8 cellular contexts compared by ENCODE assay signal in genomic region chr11:32090774-32091370, GRCh38. TPM values are rescaled to one million over a fixed set of nuclear protein-coding genes. Genes with fewer than 3 reads are reported as not detected.
DNase-seq lines count a peak whose midpoint lies in the region; ATAC-seq, FAIRE-seq and TF ChIP-seq lines count a peak whose summit lies in the region.

TSS of gene RCN1 (plus strand) at chr11:32091074. CDS start at chr11:32091197, 123 bp downstream.

- peaks cover 44% of the 10 kb centered on the region for H3K79me2 ChIP-seq in SK-N-SH (ENCODE audit: insufficient read depth)

- DNase-seq in DMS153 treated with DMSO at 0.1 percent for 48 hours (lab: John Stamatoyannopoulos, UW; ENCODE audit: unreplicated experiment) (peak; percentile 13), HTR-8/SVneo (ENCODE audit: insufficient read length, low spot score) (peak; percentile 63), SK-N-SH (peak; percentile 93), amniotic epithelial cell (ENCODE audit: low read depth) (peak; percentile 70), heart right ventricle (peak; percentile 66 to 74), posterior cingulate gyrus (peak in 9 of 10 donors; percentile 22 to 92 (median 49)), NCI-H128 (lab: John Stamatoyannopoulos, UW; ENCODE audit: unreplicated experiment) (no peak)

- H3K36me3 ChIP-seq in SK-N-SH (replicated peaks in 1 of 2; ENCODE audit: control insufficient read depth in 1 of 2, insufficient read depth in 2 of 2, low read length in 1 of 2) (no peaks in the 10 kb centered on the region), heart right ventricle (no peaks in the 10 kb centered on the region)

- intact Hi-C loops in heart right ventricle (cut with DNase I) (loop anchor here in 1 of 10 donors (2.0 to 5.0 kb wide), 2 partner anchors 61 to 82 kb away; no protein-coding TSS in a partner anchor), posterior cingulate gyrus (cut with DNase I) (no loop called here)

- H3K9me3 ChIP-seq in SK-N-SH (no peaks in the 10 kb centered on the region), heart right ventricle (no peaks in the 10 kb centered on the region)

- no peak for TF ChIP-seq RAD21 in SK-N-SH (IDR thresholded peaks at IDR 0.05; ENCODE audit: low read length)

- H2AFZ ChIP-seq in SK-N-SH (ENCODE audit: low read depth) = peak within 1 kb of the TSS; percentile 92

- H3K27me3 ChIP-seq in SK-N-SH (ENCODE audit: insufficient read depth) (no peaks in the 10 kb centered on the region), heart right ventricle (no peaks in the 10 kb centered on the region)

- ATAC-seq in GM21390 (IDR thresholded peaks at IDR 0.05; ENCODE audit: unreplicated experiment) (peak; percentile 48), heart right ventricle (peak; percentile 86 to 95 (median 90))

- no peak for TF ChIP-seq CTCF in SK-N-SH (IDR thresholded peaks at IDR 0.05)
- TF ChIP-seq CTCF in heart right ventricle (IDR thresholded peaks at IDR 0.05) = peak in 1 of 9 donors; percentile 3

- CTCF ChIA-PET in SK-N-SH (lab: Yijun Ruan, JAX) = interaction anchor here (2.2 to 3.4 kb wide), 2 partner anchors 9 to 38 kb away, joined by 5 to 13 read pairs; no protein-coding TSS in a partner anchor

- peak; percentile 16 for FAIRE-seq in HTR-8/SVneo (lab: Jason Lieb, UNC)

- whole genome bisulfite sequencing in SK-N-SH (ENCODE audit: low lambda C conversion rate) = no CpG with 5 or more reads among the region's 69 CpGs
- WGBS in heart right ventricle, 2 donors = 1% methylated on average over 55 of the region's 69 CpGs

- TF ChIP-seq EP300 in SK-N-SH (IDR thresholded peaks at IDR 0.05; ENCODE audit: borderline replicate concordance in 1 of 2, low read depth in 1 of 2, low read length in 1 of 2) = no peak

- H3K4me3 ChIP-seq in SK-N-SH (ENCODE audit: low read depth in 2 of 2, low read length in 1 of 2) (peak within 1 kb of the TSS; percentile 78 to 85), heart right ventricle (peak within 1 kb of the TSS; percentile 58 to 94 (median 79))

- H3K27ac ChIP-seq in SK-N-SH (ENCODE audit: low read depth in 2 of 2, low read length in 1 of 2) (peak within 1 kb of the TSS; percentile 73 to 83), heart right ventricle (peak within 1 kb of the TSS; percentile 49 to 96 (median 90))

- no peaks in the 10 kb centered on the region for H3K9me2 ChIP-seq in SK-N-SH

- H3F3A ChIP-seq in SK-N-SH (replicated peaks; ENCODE audit: insufficient read depth) = peaks cover 4% of the 10 kb centered on the region

- peaks cover 17% of the 10 kb centered on the region for H4K20me1 ChIP-seq in SK-N-SH (ENCODE audit: insufficient read depth)

- H3K4me2 ChIP-seq in SK-N-SH = peak within 1 kb of the TSS; percentile 88

- H3K4me1 ChIP-seq in SK-N-SH (ENCODE audit: control insufficient read depth in 1 of 2, insufficient read depth in 2 of 2, low read depth in 1 of 2, low read length in 1 of 2) = peaks cover 9 to 39% of the 10 kb centered on the region in 2 experiments; a peak in 2 of 4 replicates
- peaks cover 5 to 54% (median 37%) of the 10 kb centered on the region in 9 donors for H3K4me1 ChIP-seq in heart right ventricle

- peak within 1 kb of the TSS; percentile 94 for H3K9ac ChIP-seq in SK-N-SH

- POLR2A ChIA-PET in SK-N-SH (lab: Yijun Ruan, JAX) = interaction anchor here (0.6 to 1.3 kb wide), 3 partner anchors 10 to 138 kb away, joined by 3 read pairs; no protein-coding TSS in a partner anchor

TF ChIP-seq in SK-N-SH, 30 proteins besides CTCF, POLR2A, EP300 and RAD21:
- TF ChIP-seq MEF2A (IDR thresholded peaks at IDR 0.05; ENCODE audit: borderline replicate concordance, low read depth) (no peak), MXI1 (IDR thresholded peaks at IDR 0.05; ENCODE audit: low read depth, low read length) (peak; percentile 31; the same call in 1 of the 2 replicates)
TF ChIP-seq in SK-N-SH: peak in this region for 1.

RNA-seq across cellular contexts. Expression of gene RCN1, which starts in this region (rescaled TPM):
- polyA plus RNA-seq in SK-N-SH (2012; rRNA removed) (62.6 and 63.3 TPM in 2 replicates), heart right ventricle (10 to 100 TPM; 41.4 to 45.6 TPM)
- polyA plus RNA-seq in SK-N-SH (2012; cell fraction: cytosol; rRNA removed) = 78.7 and 106 TPM in 2 replicates
- polyA plus RNA-seq in SK-N-SH (2012; cell fraction: nucleus; rRNA removed) = 43.7 and 53.4 TPM in 2 replicates
- 10 to 100 TPM in 9 of 10 donors, 1 to 10 TPM in 1; 9.7 to 60.4 (median 19.2) TPM for total RNA-seq in heart right ventricle
